ENCODE assay signal across 14 cellular contexts in the genomic region with DNA sequence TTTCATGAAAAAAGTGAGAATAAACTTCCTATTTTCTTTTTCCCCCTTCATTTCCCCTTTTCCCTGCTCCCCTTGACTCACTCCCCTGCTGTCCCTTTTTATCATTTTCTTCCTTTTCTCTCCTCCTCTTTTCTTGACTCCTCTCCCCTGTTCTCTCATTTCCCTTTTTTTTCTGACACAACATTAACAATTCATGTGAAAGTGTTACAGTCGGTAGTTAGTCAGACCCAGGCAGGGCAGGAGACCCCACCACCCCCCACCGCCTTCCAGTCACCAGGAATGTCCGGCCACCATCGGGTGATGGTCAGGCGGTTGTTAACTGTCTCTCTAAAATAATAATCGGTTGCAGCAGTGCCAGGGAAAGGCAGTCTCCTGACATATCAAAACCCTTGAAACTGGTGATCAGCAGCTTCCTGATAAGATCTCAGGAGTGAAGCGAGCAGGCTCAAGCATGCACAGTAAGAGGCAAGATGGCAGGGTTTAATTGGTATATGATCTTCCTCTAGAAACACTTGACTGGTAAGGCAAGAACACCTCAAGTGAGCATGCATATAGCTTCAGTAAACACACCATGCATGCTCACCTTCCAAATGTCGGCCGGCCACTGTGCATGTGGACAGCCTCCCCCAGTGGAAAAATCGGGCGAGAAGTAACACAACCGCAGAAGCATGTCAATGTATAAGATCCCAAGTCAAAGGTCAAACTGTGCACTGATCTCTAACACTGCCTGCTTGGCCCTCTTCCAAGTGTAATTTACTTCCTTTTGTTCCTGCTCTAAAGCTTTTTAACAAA.
DNase-seq lines count a peak whose midpoint lies in the region; ATAC-seq and TF ChIP-seq lines count a peak whose summit lies in the region.
"Had no signal": no experiment of that assay in that cellular context is flagged by ENCODE, and none has a peak within 500 bp of the region (broad histone marks: within the 10 kb centered on the region; RNA-seq: fewer than 3 reads in every experiment).

No MANE protein-coding gene starts in this region.

- no peaks in the 10 kb centered on the region for H3K36me3 ChIP-seq in psoas muscle (ENCODE audit: insufficient read depth in 1 of 2, low read depth in 1 of 2)
- H3K36me3 ChIP-seq: prostate gland had no signal

- H3K4me1 ChIP-seq in psoas muscle = no peaks in the 10 kb centered on the region
- H3K4me1 ChIP-seq: prostate gland had no signal

- no peak overlapping the region for H3K27ac ChIP-seq in psoas muscle
- H3K27ac ChIP-seq: prostate gland had no signal

- peak overlapping the region; percentile 87 for H3K27ac Mint-ChIP-seq in glutamatergic neuron (ENCODE audit: unreplicated experiment)
- H3K27ac Mint-ChIP-seq: activated naive CD4-positive, alpha-beta T cell treated with anti-CD3 and anti-CD28 coated beads, Interleukin-2, amount 50 U/mL, for 24 hours; mesothelial cell of epicardium had no signal

- no peak overlapping the region for H3K4me3 Mint-ChIP-seq in glutamatergic neuron (ENCODE audit: unreplicated experiment)
- H3K4me3 Mint-ChIP-seq: activated naive CD4-positive, alpha-beta T cell treated with anti-CD3 and anti-CD28 coated beads, Interleukin-2, amount 50 U/mL, for 24 hours; mesothelial cell of epicardium had no signal

- no peaks in the 10 kb centered on the region for H3K27me3 Mint-ChIP-seq in glutamatergic neuron (ENCODE audit: unreplicated experiment)
- H3K27me3 Mint-ChIP-seq: activated naive CD4-positive, alpha-beta T cell treated with anti-CD3 and anti-CD28 coated beads, Interleukin-2, amount 50 U/mL, for 24 hours had no signal

- H3K4me1 Mint-ChIP-seq in glutamatergic neuron (ENCODE audit: low read depth, unreplicated experiment) = peaks cover 12% of the 10 kb centered on the region
- H3K4me1 Mint-ChIP-seq: activated naive CD4-positive, alpha-beta T cell treated with anti-CD3 and anti-CD28 coated beads, Interleukin-2, amount 50 U/mL, for 24 hours had no signal

- no peaks in the 10 kb centered on the region for H3K9me3 Mint-ChIP-seq in glutamatergic neuron (ENCODE audit: unreplicated experiment)
- H3K9me3 Mint-ChIP-seq: activated naive CD4-positive, alpha-beta T cell treated with anti-CD3 and anti-CD28 coated beads, Interleukin-2, amount 50 U/mL, for 24 hours; mesothelial cell of epicardium had no signal

- TF ChIP-seq CTCF in glutamatergic neuron (IDR thresholded peaks at IDR 0.05; ENCODE audit: partially characterized antibody, unreplicated experiment) = no peak
- TF ChIP-seq CTCF in psoas muscle (IDR thresholded peaks at IDR 0.05) = no peak

- 64 to 78% (median 76%) methylated on average over 12 of the region's 12 CpGs for WGBS in psoas muscle, 3 donors

- H3K9me3 ChIP-seq in psoas muscle = no peaks in the 10 kb centered on the region
- H3K9me3 ChIP-seq: prostate gland had no signal

- ATAC-seq in psoas muscle (no peak), HG03457 (IDR thresholded peaks at IDR 0.05; ENCODE audit: unreplicated experiment) (no peak), GM21723 (IDR thresholded peaks at IDR 0.05; ENCODE audit: unreplicated experiment) (no peak)
- ATAC-seq: GM12878 had no signal

- intact Hi-C loops in psoas muscle (cut with DNase I) = no loop called here

- no peaks in the 10 kb centered on the region for H3K36me3 Mint-ChIP-seq in glutamatergic neuron (ENCODE audit: unreplicated experiment)
- H3K36me3 Mint-ChIP-seq: activated naive CD4-positive, alpha-beta T cell treated with anti-CD3 and anti-CD28 coated beads, Interleukin-2, amount 50 U/mL, for 24 hours; mesothelial cell of epicardium had no signal

- DNase-seq in A172 (ENCODE audit: low spot score) = peak; percentile 21
- DNase-seq in NCI-H1105 (lab: John Stamatoyannopoulos, UW) = peak; percentile 74
- DNase-seq in NOMO-1 treated with DMSO at 0.1 percent for 48 hours (lab: John Stamatoyannopoulos, UW; ENCODE audit: unreplicated experiment) = peak; percentile 42
- peak; percentile 21 for DNase-seq in glutamatergic neuron
- DNase-seq in occipital lobe (lab: John Stamatoyannopoulos, UW) = no peak
- DNase-seq in psoas muscle = no peak
- DNase-seq: RPMI8226; stimulated activated CD4-positive, alpha-beta T cell treated with anti-CD3 and anti-CD28 coated beads, Interleukin-1b, Interleukin-23, amount 100 ng/mL, for 48 hours had no signal

- no peak overlapping the region for H3K4me3 ChIP-seq in psoas muscle
- H3K4me3 ChIP-seq: GM12878, prostate gland had no signal

- no peaks in the 10 kb centered on the region for H3K27me3 ChIP-seq in psoas muscle (ENCODE audit: insufficient read depth in 3 of 3, low read length in 2 of 3)

Comparison
In these comparisons a context has a peak if more than half of its experiments do, and no peak if none do; other contexts are left out.
1. DNase-seq: peak in A172 (single experiment), NCI-H1105 (single experiment), NOMO-1 treated with DMSO at 0.1 percent for 48 hours (single experiment) and glutamatergic neuron (single experiment); none in occipital lobe (single experiment) and psoas muscle (0 of 2).